Comparison of ENCODE assay signal across 1 cellular context in the genomic region with DNA sequence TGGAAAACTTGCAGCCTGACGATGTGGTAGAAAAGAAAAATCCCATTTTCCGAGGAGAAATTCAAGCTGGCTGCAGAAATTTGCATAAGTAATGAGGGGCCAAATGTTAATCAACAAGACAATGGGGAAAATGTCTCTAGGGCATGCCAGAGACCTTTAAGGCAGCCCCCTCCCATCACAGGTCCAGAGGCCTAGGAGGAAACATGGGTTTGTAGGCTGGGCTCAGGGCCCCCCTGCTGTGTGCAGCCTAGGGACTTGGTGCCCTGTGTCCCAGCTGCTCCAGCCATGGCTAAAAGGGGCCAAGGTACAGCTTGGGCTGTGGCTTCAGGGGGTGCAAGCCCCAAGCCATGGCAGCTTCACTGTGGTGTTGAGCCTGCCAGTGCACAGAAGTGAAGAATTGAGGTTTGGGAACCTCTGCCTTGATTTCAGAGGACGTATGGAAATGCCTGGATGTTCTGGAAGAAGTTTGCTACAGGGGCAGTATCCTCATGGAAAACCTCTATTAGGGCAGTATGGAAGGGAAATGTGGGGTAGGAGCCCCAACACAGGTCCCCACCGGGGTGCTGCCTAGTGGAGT.
TF ChIP-seq lines count a peak whose summit lies in the region.

No MANE protein-coding gene starts in this region.

TF ChIP-seq in GM23338, 12 proteins besides CTCF, POLR2A, EP300 and RAD21 (continued from another document):
- TF ChIP-seq, protein P1, sequence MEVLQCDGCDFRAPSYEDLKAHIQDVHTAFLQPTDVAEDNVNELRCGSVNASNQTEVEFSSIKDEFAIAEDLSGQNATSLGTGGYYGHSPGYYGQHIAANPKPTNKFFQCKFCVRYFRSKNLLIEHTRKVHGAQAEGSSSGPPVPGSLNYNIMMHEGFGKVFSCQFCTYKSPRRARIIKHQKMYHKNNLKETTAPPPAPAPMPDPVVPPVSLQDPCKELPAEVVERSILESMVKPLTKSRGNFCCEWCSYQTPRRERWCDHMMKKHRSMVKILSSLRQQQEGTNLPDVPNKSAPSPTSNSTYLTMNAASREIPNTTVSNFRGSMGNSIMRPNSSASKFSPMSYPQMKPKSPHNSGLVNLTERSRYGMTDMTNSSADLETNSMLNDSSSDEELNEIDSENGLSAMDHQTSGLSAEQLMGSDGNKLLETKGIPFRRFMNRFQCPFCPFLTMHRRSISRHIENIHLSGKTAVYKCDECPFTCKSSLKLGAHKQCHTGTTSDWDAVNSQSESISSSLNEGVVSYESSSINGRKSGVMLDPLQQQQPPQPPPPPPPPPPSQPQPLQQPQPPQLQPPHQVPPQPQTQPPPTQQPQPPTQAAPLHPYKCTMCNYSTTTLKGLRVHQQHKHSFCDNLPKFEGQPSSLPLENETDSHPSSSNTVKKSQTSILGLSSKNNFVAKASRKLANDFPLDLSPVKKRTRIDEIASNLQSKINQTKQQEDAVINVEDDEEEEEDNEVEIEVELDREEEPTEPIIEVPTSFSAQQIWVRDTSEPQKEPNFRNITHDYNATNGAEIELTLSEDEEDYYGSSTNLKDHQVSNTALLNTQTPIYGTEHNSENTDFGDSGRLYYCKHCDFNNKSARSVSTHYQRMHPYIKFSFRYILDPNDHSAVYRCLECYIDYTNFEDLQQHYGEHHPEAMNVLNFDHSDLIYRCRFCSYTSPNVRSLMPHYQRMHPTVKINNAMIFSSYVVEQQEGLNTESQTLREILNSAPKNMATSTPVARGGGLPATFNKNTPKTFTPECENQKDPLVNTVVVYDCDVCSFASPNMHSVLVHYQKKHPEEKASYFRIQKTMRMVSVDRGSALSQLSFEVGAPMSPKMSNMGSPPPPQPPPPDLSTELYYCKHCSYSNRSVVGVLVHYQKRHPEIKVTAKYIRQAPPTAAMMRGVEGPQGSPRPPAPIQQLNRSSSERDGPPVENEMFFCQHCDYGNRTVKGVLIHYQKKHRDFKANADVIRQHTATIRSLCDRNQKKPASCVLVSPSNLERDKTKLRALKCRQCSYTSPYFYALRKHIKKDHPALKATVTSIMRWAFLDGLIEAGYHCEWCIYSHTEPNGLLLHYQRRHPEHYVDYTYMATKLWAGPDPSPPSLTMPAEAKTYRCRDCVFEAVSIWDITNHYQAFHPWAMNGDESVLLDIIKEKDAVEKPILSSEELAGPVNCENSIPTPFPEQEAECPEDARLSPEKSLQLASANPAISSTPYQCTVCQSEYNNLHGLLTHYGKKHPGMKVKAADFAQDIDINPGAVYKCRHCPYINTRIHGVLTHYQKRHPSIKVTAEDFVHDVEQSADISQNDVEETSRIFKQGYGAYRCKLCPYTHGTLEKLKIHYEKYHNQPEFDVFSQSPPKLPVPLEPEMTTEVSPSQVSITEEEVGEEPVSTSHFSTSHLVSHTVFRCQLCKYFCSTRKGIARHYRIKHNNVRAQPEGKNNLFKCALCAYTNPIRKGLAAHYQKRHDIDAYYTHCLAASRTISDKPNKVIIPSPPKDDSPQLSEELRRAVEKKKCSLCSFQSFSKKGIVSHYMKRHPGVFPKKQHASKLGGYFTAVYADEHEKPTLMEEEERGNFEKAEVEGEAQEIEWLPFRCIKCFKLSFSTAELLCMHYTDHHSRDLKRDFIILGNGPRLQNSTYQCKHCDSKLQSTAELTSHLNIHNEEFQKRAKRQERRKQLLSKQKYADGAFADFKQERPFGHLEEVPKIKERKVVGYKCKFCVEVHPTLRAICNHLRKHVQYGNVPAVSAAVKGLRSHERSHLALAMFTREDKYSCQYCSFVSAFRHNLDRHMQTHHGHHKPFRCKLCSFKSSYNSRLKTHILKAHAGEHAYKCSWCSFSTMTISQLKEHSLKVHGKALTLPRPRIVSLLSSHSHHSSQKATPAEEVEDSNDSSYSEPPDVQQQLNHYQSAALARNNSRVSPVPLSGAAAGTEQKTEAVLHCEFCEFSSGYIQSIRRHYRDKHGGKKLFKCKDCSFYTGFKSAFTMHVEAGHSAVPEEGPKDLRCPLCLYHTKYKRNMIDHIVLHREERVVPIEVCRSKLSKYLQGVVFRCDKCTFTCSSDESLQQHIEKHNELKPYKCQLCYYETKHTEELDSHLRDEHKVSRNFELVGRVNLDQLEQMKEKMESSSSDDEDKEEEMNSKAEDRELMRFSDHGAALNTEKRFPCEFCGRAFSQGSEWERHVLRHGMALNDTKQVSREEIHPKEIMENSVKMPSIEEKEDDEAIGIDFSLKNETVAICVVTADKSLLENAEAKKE (CRISPR knock-in tag; IDR thresholded peaks at IDR 0.05) = no peak
- no peak for TF ChIP-seq STAT1 (IDR thresholded peaks at IDR 0.05; ENCODE audit: unreplicated experiment)
- TF ChIP-seq, protein P2, sequence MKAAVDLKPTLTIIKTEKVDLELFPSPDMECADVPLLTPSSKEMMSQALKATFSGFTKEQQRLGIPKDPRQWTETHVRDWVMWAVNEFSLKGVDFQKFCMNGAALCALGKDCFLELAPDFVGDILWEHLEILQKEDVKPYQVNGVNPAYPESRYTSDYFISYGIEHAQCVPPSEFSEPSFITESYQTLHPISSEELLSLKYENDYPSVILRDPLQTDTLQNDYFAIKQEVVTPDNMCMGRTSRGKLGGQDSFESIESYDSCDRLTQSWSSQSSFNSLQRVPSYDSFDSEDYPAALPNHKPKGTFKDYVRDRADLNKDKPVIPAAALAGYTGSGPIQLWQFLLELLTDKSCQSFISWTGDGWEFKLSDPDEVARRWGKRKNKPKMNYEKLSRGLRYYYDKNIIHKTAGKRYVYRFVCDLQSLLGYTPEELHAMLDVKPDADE (IDR thresholded peaks at IDR 0.05) = no peak
